Comparison of ENCODE assay signal across 1 cellular context in the genomic region with DNA sequence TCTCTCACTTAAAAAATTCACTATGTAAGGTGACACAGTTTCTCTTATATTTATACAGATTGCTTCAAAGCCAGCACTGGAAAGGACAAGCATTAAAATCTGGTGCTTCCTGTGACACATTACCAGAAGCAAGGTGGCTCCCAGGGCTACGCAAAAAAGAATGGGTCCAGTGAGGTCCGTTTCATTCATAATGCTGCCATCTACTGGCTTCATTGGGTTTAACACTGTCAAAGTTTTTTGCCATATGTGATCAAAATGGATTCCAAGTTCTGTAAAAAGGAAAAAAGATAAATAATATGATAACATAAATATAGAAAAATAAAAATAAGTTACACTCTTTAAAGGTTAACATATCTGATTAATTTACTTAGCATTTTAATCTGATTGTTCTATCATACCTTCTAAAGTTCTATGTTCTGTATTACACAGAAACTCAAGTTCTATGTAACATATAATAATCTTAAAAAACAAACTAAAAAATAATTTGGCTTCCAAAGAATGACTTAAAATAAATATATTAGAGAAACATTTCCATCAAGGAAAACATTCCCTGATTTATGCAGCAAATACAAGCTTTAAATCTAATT.
A peak's percentile ranks its signal among the peaks of the same experiment; 100 is the strongest.
TF ChIP-seq lines count a peak whose summit lies in the region.

No MANE protein-coding gene starts in this region.

TF ChIP-seq in GM12878, 131 proteins besides CTCF, POLR2A, EP300 and RAD21:
- TF ChIP-seq PAX8 (IDR thresholded peaks at IDR 0.05) (no peak), BMI1 (IDR thresholded peaks at IDR 0.05; ENCODE audit: borderline replicate concordance) (no peak), RCOR1 (conservative IDR thresholded peaks at IDR 0.05; ENCODE audit: low read depth, low read length) (no peak), ZNF274 (IDR thresholded peaks at IDR 0.05; ENCODE audit: insufficient read depth, insufficient read length) (no peak), YY1 (IDR thresholded peaks at IDR 0.05; ENCODE audit: low read depth, low read length) (peak; percentile 70), MEF2B (IDR thresholded peaks at IDR 0.05; ENCODE audit: partially characterized antibody, poor library complexity, severe bottlenecking) (no peak), SMC3 (IDR thresholded peaks at IDR 0.05; ENCODE audit: borderline replicate concordance, low read length) (peak; percentile 42; the same call in 1 of the 2 replicates), RAD51 (IDR thresholded peaks at IDR 0.05) (no peak)
- TF ChIP-seq, protein P1, sequence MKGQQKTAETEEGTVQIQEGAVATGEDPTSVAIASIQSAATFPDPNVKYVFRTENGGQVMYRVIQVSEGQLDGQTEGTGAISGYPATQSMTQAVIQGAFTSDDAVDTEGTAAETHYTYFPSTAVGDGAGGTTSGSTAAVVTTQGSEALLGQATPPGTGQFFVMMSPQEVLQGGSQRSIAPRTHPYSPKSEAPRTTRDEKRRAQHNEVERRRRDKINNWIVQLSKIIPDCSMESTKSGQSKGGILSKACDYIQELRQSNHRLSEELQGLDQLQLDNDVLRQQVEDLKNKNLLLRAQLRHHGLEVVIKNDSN (IDR thresholded peaks at IDR 0.05; ENCODE audit: borderline replicate concordance, extremely low read length, insufficient read depth, low read depth, low read length) = no peak
- TF ChIP-seq, protein P2, sequence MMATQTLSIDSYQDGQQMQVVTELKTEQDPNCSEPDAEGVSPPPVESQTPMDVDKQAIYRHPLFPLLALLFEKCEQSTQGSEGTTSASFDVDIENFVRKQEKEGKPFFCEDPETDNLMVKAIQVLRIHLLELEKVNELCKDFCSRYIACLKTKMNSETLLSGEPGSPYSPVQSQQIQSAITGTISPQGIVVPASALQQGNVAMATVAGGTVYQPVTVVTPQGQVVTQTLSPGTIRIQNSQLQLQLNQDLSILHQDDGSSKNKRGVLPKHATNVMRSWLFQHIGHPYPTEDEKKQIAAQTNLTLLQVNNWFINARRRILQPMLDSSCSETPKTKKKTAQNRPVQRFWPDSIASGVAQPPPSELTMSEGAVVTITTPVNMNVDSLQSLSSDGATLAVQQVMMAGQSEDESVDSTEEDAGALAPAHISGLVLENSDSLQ (IDR thresholded peaks at IDR 0.05) = no peak
- TF ChIP-seq, protein P3, sequence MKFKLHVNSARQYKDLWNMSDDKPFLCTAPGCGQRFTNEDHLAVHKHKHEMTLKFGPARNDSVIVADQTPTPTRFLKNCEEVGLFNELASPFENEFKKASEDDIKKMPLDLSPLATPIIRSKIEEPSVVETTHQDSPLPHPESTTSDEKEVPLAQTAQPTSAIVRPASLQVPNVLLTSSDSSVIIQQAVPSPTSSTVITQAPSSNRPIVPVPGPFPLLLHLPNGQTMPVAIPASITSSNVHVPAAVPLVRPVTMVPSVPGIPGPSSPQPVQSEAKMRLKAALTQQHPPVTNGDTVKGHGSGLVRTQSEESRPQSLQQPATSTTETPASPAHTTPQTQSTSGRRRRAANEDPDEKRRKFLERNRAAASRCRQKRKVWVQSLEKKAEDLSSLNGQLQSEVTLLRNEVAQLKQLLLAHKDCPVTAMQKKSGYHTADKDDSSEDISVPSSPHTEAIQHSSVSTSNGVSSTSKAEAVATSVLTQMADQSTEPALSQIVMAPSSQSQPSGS (IDR thresholded peaks at IDR 0.05; ENCODE audit: low read length) = no peak
